Comparison of ENCODE assay signal across 8 cellular contexts in the genomic region with DNA sequence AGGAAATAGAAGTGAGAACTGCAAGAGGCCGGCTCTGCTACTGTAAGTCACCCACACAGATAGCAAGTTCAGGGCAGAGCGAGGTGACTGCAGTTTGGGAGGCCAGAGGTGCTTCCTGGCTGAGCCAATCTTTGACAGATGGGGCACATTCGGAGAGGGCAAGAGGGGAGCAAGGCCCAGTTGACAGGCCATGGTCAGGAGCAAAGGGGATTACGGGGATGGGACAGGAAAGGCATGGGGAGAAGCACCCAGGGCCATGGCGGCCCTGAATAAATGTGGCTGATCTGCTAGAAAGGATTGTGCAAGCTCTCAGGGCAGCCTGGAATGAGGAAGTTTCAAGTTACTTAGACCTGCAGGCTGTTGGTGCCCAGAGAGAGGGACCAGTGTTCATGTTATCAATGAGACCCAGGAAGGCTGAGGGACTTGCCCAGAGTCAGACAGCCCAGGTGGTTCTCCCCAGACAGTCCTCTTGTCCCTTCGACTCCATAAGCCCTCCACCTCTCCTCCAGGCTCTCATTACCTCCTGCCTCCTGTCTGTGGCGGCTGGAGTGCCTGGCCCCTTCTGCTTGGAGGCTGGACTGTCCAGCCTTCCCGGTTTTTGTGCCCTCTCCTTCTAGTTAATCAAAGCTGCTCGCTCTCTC.
DNase-seq lines count a peak whose midpoint lies in the region; ATAC-seq and TF ChIP-seq lines count a peak whose summit lies in the region.

No MANE protein-coding gene starts in this region.

- POLR2A ChIA-PET in CD4-positive, alpha-beta memory T cell (lab: Charles Lee; ENCODE audit: partially characterized antibody): no interaction called here

- TF ChIP-seq POLR2A in sigmoid colon (IDR thresholded peaks at IDR 0.05): no peak

- H3K27ac ChIP-seq in RWPE2 (ENCODE audit: poor library complexity, severe bottlenecking) (peak overlapping the region; percentile 65), sigmoid colon (peak overlapping the region in 3 of 4 donors; percentile 17 to 43 (median 39))
- H3K27ac ChIP-seq in CD4-positive, alpha-beta memory T cell (ENCODE audit: low read depth, low read length): no peak overlapping the region

- H3K27me3 Mint-ChIP-seq in CD4-positive, alpha-beta memory T cell: no peaks in the 10 kb centered on the region
- H3K27me3 Mint-ChIP-seq in activated naive CD4-positive, alpha-beta T cell treated with anti-CD3 and anti-CD28 coated beads, Interleukin-2, amount 10 ng/mL, durations not matched to agents 7 days and 5 days: peaks cover 7% of the 10 kb centered on the region

- H3K4me1 ChIP-seq in RWPE2 (ENCODE audit: insufficient read depth, poor library complexity, severe bottlenecking) (peaks cover 16% of the 10 kb centered on the region), sigmoid colon (peaks cover 0 to 34% (median 18%) of the 10 kb centered on the region in 4 donors)
- no peaks in the 10 kb centered on the region for H3K4me1 ChIP-seq in CD4-positive, alpha-beta memory T cell (ENCODE audit: insufficient read depth, low read length)

- peak overlapping the region in 2 of 7 donors; percentile 18 to 90 for H3K27ac Mint-ChIP-seq in CD4-positive, alpha-beta memory T cell
- no peak overlapping the region for H3K27ac Mint-ChIP-seq in activated naive CD4-positive, alpha-beta T cell treated with anti-CD3 and anti-CD28 coated beads, Interleukin-2, amount 10 ng/mL, durations not matched to agents 7 days and 5 days

- H3K9me3 ChIP-seq in RWPE2 (ENCODE audit: severe bottlenecking) (no peaks in the 10 kb centered on the region), sigmoid colon (no peaks in the 10 kb centered on the region)
- no peaks in the 10 kb centered on the region for H3K9me3 ChIP-seq in CD4-positive, alpha-beta memory T cell (ENCODE audit: control insufficient read depth in 1 of 2, low read length in 2 of 2)

- 67 to 79% methylated on average over 9 of the region's 9 CpGs for WGBS in sigmoid colon, 2 donors

- no peaks in the 10 kb centered on the region for H3K4me1 Mint-ChIP-seq in CD4-positive, alpha-beta memory T cell
- H3K4me1 Mint-ChIP-seq in activated naive CD4-positive, alpha-beta T cell treated with anti-CD3 and anti-CD28 coated beads, Interleukin-2, amount 10 ng/mL, durations not matched to agents 7 days and 5 days: no peaks in the 10 kb centered on the region

- no peak for TF ChIP-seq EP300 in sigmoid colon (IDR thresholded peaks at IDR 0.05)

- no peak overlapping the region for H3K4me3 Mint-ChIP-seq in CD4-positive, alpha-beta memory T cell
- no peak overlapping the region for H3K4me3 Mint-ChIP-seq in activated naive CD4-positive, alpha-beta T cell treated with anti-CD3 and anti-CD28 coated beads, Interleukin-2, amount 10 ng/mL, durations not matched to agents 7 days and 5 days

- H3K36me3 Mint-ChIP-seq in CD4-positive, alpha-beta memory T cell: peaks cover 0 to 9% of the 10 kb centered on the region in 2 donors
- H3K36me3 Mint-ChIP-seq in activated naive CD4-positive, alpha-beta T cell treated with anti-CD3 and anti-CD28 coated beads, Interleukin-2, amount 10 ng/mL, durations not matched to agents 7 days and 5 days: no peaks in the 10 kb centered on the region

- no peaks in the 10 kb centered on the region for H3K27me3 ChIP-seq in RWPE2 (ENCODE audit: insufficient read depth, poor library complexity, severe bottlenecking)
- no peaks in the 10 kb centered on the region for H3K27me3 ChIP-seq in sigmoid colon
- no peaks in the 10 kb centered on the region for H3K27me3 ChIP-seq in CD4-positive, alpha-beta memory T cell (ENCODE audit: insufficient read depth, low read length)

- no peak for TF ChIP-seq CTCF in RWPE2 (IDR thresholded peaks at IDR 0.05; ENCODE audit: poor library complexity, severe bottlenecking)
- no peak for TF ChIP-seq CTCF in fibroblast of pulmonary artery (IDR thresholded peaks at IDR 0.05; ENCODE audit: low read length, missing control alignments)
- no peak for TF ChIP-seq CTCF in sigmoid colon (IDR thresholded peaks at IDR 0.05)

- ATAC-seq in RWPE2 (ENCODE audit: low read depth) (peak; percentile 91), GM21576 (IDR thresholded peaks at IDR 0.05; ENCODE audit: unreplicated experiment) (no peak)

- DNase-seq in H4 (ENCODE audit: low spot score): peak; percentile 61
- DNase-seq in RWPE2 (ENCODE audit: low spot score): no peak
- DNase-seq in fibroblast of pulmonary artery (ENCODE audit: low read depth): peak; percentile 72
- DNase-seq in sigmoid colon: peak; percentile 45
- DNase-seq in CD4-positive, alpha-beta memory T cell: no peak
- DNase-seq in activated naive CD4-positive, alpha-beta T cell treated with anti-CD3 and anti-CD28 coated beads, Interleukin-2, amount 10 ng/mL, durations not matched to agents 7 days and 5 days: no peak
- DNase-seq in NCI-H2227 treated with DMSO at 0.1 percent for 48 hours (lab: John Stamatoyannopoulos, UW): no peak

- H3K36me3 ChIP-seq in RWPE2 (ENCODE audit: low read depth) (peaks cover 17% of the 10 kb centered on the region), sigmoid colon (peaks cover 0 to 20% (median 4%) of the 10 kb centered on the region in 4 donors)
- H3K36me3 ChIP-seq in CD4-positive, alpha-beta memory T cell (ENCODE audit: insufficient read depth, low read length): no peaks in the 10 kb centered on the region

- H3K4me3 ChIP-seq in RWPE2 (ENCODE audit: severe bottlenecking) (no peak overlapping the region), fibroblast of pulmonary artery (replicated peaks; ENCODE audit: low read depth, low read length) (no peak overlapping the region), sigmoid colon (no peak overlapping the region)
- H3K4me3 ChIP-seq in CD4-positive, alpha-beta memory T cell (ENCODE audit: low read length in 2 of 2): no peak overlapping the region

- intact Hi-C loops in sigmoid colon (cut with DNase I): loop anchor here (5.0 kb wide), 1 partner anchor 125 kb away; the partner anchor contains the start of gene CTIF
- intact Hi-C loops in CD4-positive, alpha-beta memory T cell (cut with micrococcal nuclease): no loop called here

- peaks cover 0 to 12% (median 3%) of the 10 kb centered on the region in 8 donors for H3K9me3 Mint-ChIP-seq in CD4-positive, alpha-beta memory T cell
- H3K9me3 Mint-ChIP-seq in activated naive CD4-positive, alpha-beta T cell treated with anti-CD3 and anti-CD28 coated beads, Interleukin-2, amount 10 ng/mL, durations not matched to agents 7 days and 5 days: peaks cover 2% of the 10 kb centered on the region

- CTCF ChIA-PET in CD4-positive, alpha-beta memory T cell (lab: Charles Lee; ENCODE audit: partially characterized antibody): interaction anchor here (1.3 kb wide), 1 partner anchor 187 kb away, joined by 3 read pairs; no protein-coding TSS in a partner anchor
- CTCF ChIA-PET in activated naive CD4-positive, alpha-beta T cell treated with anti-CD3 and anti-CD28 coated beads, Interleukin-2, amount 10 ng/mL, durations not matched to agents 7 days and 5 days (lab: Charles Lee): no interaction called here

Comparison
In these comparisons a context has a peak if more than half of its experiments do, and no peak if none do; other contexts are left out.
1. DNase-seq: peak in H4 (single experiment), fibroblast of pulmonary artery (single experiment) and sigmoid colon (single experiment); none in RWPE2 (single experiment), CD4-positive, alpha-beta memory T cell (0 of 5), activated naive CD4-positive, alpha-beta T cell treated with anti-CD3 and anti-CD28 coated beads, Interleukin-2, amount 10 ng/mL, durations not matched to agents 7 days and 5 days (single experiment) and NCI-H2227 treated with DMSO at 0.1 percent for 48 hours (single experiment).